Comparison of ENCODE assay signal across 24 cellular contexts in genomic region chr15:78098131-78098755, GRCh38. TPM values are rescaled to one million over a fixed set of nuclear protein-coding genes. Genes with fewer than 3 reads are reported as not detected.
"Had no signal": no experiment of that assay in that cellular context is flagged by ENCODE, and none has a peak within 500 bp of the region (broad histone marks: within the 10 kb centered on the region; RNA-seq: fewer than 3 reads in every experiment).

No MANE protein-coding gene starts in this region.

- H3K4me3 ChIP-seq: SJCRH30 had no signal

- H3K4me2 ChIP-seq: KMS-11, SK-N-SH had no signal

- H3K9ac ChIP-seq: KMS-11, SK-N-SH had no signal

- H3K36me3 ChIP-seq: SJCRH30 had no signal

- H3K9me3 ChIP-seq: SJCRH30, SK-N-SH had no signal

- H3K27ac ChIP-seq: KMS-11, SJCRH30 had no signal

- ATAC-seq: activated CD4-positive, CD25-positive, alpha-beta regulatory T cell treated with anti-CD3 and anti-CD28 coated beads, Interleukin-2, amount 50 U/mL, for 24 hours; activated naive CD4-positive, alpha-beta T cell treated with anti-CD3 and anti-CD28 coated beads, Interleukin-2, amount 50 U/mL, for 72 hours; activated naive CD8-positive, alpha-beta T cell treated with anti-CD3 and anti-CD28 coated beads, Interleukin-2, amount 50 U/mL, for 24 hours had no signal

- DNase-seq: activated CD4-positive, alpha-beta T cell treated with anti-CD3 and anti-CD28 coated beads for 4 hours; activated CD4-positive, alpha-beta T cell treated with anti-CD3 and anti-CD28 coated beads, Interleukin-2, amount 50 U/mL, for 4 hours; activated CD8-positive, alpha-beta memory T cell treated with anti-CD3 and anti-CD28 coated beads for 24 hours; activated naive CD4-positive, alpha-beta T cell treated with Interleukin-2 at 50 U/mL for 16 hours; activated naive CD8-positive, alpha-beta T cell treated with anti-CD3 and anti-CD28 coated beads, Interleukin-2, amount 50 U/mL, for 24 hours; amniotic stem cell; NCI-H1092; NCI-H1417; NCI-H2029; NCI-H345; NCI-H510A; NCI-H526 treated with DMSO at 0.1 percent for 48 hours; NCI-H82; Right ventricle myocardium superior; RPMI8226; SJCRH30; SK-N-SH; SW 1271 had no signal

- H3K27me3 ChIP-seq: SJCRH30 had no signal

RNA-seq across cellular contexts. Expression of gene SH2D7, which starts 5.9 kb away (rescaled TPM):
- total RNA-seq: activated naive CD4-positive, alpha-beta T cell treated with anti-CD3 and anti-CD28 coated beads, Interleukin-2, amount 50 U/mL, for 72 hours; astrocyte; MCF 10A; OCI-LY7; Right ventricle myocardium superior had no signal
- polyA plus RNA-seq: SK-N-SH had no signal
